In genomic region chr3:171967932-171968678, GRCh38 we compare ENCODE assay signal across 1 cellular context.
TF ChIP-seq lines count a peak whose summit lies in the region.

No MANE protein-coding gene starts in this region.

TF ChIP-seq in SK-N-SH, 30 proteins besides CTCF, POLR2A, EP300 and RAD21 (continued from another document):
- TF ChIP-seq REST (IDR thresholded peaks at IDR 0.05; ENCODE audit: low read depth, low read length): no peak
- no peak for TF ChIP-seq MXI1 (IDR thresholded peaks at IDR 0.05; ENCODE audit: low read depth, low read length)
- TF ChIP-seq SIN3A (IDR thresholded peaks at IDR 0.05; ENCODE audit: borderline replicate concordance, low read depth, low read length): no peak
- no peak for TF ChIP-seq RCOR1 (IDR thresholded peaks at IDR 0.05; ENCODE audit: low read length)
- no peak for TF ChIP-seq GABPA (IDR thresholded peaks at IDR 0.05; ENCODE audit: low read depth)
- no peak for TF ChIP-seq FOXJ3 (CRISPR knock-in tag; IDR thresholded peaks at IDR 0.05)
- TF ChIP-seq RXRA (IDR thresholded peaks at IDR 0.05; ENCODE audit: borderline replicate concordance, low read depth): no peak
TF ChIP-seq in SK-N-SH: peak in this region for 0.
